In the genomic region with DNA sequence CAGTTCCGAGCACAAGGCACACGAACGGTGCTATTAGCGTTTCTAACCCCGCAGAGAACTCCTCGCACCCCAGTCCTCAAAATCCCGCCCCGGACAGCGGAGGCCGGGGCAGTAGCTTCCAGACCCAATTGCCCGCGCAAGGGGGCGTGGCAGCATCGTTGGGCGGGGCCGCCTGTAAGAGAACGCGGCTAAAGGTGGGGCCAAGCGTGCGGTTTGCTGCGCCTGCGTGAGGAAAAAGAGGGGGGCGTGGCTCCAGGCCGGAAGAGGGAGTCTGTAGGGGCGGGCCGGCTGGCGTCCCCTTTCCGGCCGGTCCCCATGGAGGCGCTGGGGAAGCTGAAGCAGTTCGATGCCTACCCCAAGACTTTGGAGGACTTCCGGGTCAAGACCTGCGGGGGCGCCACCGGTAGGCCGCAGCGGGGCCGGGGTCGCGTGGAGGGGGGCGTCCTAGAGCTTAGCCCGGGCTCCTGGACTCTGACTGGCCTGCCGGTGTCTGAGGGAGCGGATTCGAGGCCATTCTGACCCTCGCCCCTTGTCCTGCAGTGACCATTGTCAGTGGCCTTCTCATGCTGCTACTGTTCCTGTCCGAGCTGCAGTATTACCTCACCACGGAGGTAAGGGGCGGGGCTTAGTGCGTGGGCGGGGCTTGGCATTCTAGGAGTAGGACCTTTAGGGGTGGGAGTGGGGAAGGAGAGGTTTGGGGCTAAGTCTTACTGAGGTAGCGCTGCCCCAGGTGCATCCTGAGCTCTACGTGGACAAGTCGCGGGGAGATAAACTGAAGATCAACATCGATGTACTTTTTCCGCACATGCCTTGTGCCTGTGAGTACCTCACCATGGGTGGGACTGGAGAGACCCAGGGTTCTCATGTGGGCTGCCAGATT, we compare ENCODE assay signal across 8 cellular contexts. TPM values are rescaled to one million over a fixed set of nuclear protein-coding genes. Genes with fewer than 3 reads are reported as not detected.
DNase-seq lines count a peak whose midpoint lies in the region; ATAC-seq and TF ChIP-seq lines count a peak whose summit lies in the region.

A gene (plus strand): TSS at position 296 of the 880 bp plus-strand sequence. CDS start 20 bp downstream, at position 316.

- H3K9me3 ChIP-seq in ES-I3 (ENCODE audit: control insufficient read depth, insufficient read depth, low read length) (no peaks in the 10 kb centered on the region), SJSA1 (replicated peaks) (no peaks in the 10 kb centered on the region), neuronal stem cell (replicated peaks in 1 of 2; ENCODE audit: control insufficient read depth in 2 of 2, insufficient read depth in 1 of 2, low read depth in 1 of 2, low read length in 2 of 2) (no peaks in the 10 kb centered on the region), subcutaneous abdominal adipose tissue (ENCODE audit: control insufficient read depth in 5 of 5, low read length in 5 of 5) (no peaks in the 10 kb centered on the region)

- H3K23ac ChIP-seq in neuronal stem cell (ENCODE audit: low read depth, low read length, poor library complexity): peak within 1 kb of the TSS; percentile 68

- H2AK5ac ChIP-seq in neuronal stem cell (ENCODE audit: low read depth, low read length): peak within 1 kb of the TSS; percentile 65

- peak; percentile 10 for TF ChIP-seq CTCF in foreskin keratinocyte (conservative IDR thresholded peaks at IDR 0.05)

- H2BK12ac ChIP-seq in neuronal stem cell (ENCODE audit: low read length): no peak within 1 kb of the TSS

- no peak within 1 kb of the TSS for H4K8ac ChIP-seq in neuronal stem cell (ENCODE audit: low read depth, low read length)

- H2BK15ac ChIP-seq in neuronal stem cell (ENCODE audit: low read length): no peak within 1 kb of the TSS

- WGBS in neuronal stem cell (ENCODE audit: extremely low coverage in 2 of 2, insufficient read length in 2 of 2, insufficient replicate concordance in 1 of 2), 2 donors: no CpG with 5 or more reads among the region's 57 CpGs

- peak within 1 kb of the TSS; percentile 44 for H3K4ac ChIP-seq in neuronal stem cell (ENCODE audit: low read length)

- H3K4me1 ChIP-seq in ES-I3 (ENCODE audit: insufficient read depth, low read length): no peaks in the 10 kb centered on the region
- H3K4me1 ChIP-seq in SJSA1 (replicated peaks): peaks cover 6% of the 10 kb centered on the region
- no peaks in the 10 kb centered on the region for H3K4me1 ChIP-seq in foreskin keratinocyte
- peaks cover 7 to 12% of the 10 kb centered on the region in 2 donors for H3K4me1 ChIP-seq in neuronal stem cell (ENCODE audit: control insufficient read depth in 2 of 2, insufficient read depth in 1 of 2, low read depth in 1 of 2, low read length in 2 of 2)
- H3K4me1 ChIP-seq in subcutaneous abdominal adipose tissue (ENCODE audit: control insufficient read depth in 5 of 5, insufficient read depth in 5 of 5, low read length in 5 of 5): peaks cover 0 to 17% (median 15%) of the 10 kb centered on the region in 5 donors

- peaks cover 2% of the 10 kb centered on the region for H3K79me1 ChIP-seq in neuronal stem cell (ENCODE audit: low read depth, low read length)

- peak within 1 kb of the TSS; percentile 91 for H3K4me2 ChIP-seq in neuronal stem cell (ENCODE audit: insufficient read depth, low read length, poor library complexity, severe bottlenecking)

- peak within 1 kb of the TSS; percentile 62 for H3K27ac ChIP-seq in SJSA1
- peak within 1 kb of the TSS; percentile 79 for H3K27ac ChIP-seq in foreskin keratinocyte
- peak within 1 kb of the TSS; percentile 71 for H3K27ac ChIP-seq in neuronal stem cell (replicated peaks; ENCODE audit: low read length)
- H3K27ac ChIP-seq in subcutaneous abdominal adipose tissue (ENCODE audit: low read depth, low read length): peak within 1 kb of the TSS; percentile 58

- H3K27me3 ChIP-seq in SJSA1 (replicated peaks): no peaks in the 10 kb centered on the region
- no peaks in the 10 kb centered on the region for H3K27me3 ChIP-seq in foreskin keratinocyte
- no peaks in the 10 kb centered on the region for H3K27me3 ChIP-seq in neuronal stem cell (ENCODE audit: control insufficient read depth in 3 of 3, insufficient read depth in 3 of 3, low read depth in 1 of 3, low read length in 3 of 3)
- no peaks in the 10 kb centered on the region for H3K27me3 ChIP-seq in subcutaneous abdominal adipose tissue (ENCODE audit: control insufficient read depth in 5 of 5, insufficient read depth in 4 of 5, low read length in 5 of 5)

- peak within 1 kb of the TSS; percentile 79 for H3K9ac ChIP-seq in ES-I3 (ENCODE audit: low read depth, low read length)
- H3K9ac ChIP-seq in neuronal stem cell (ENCODE audit: low read depth, low read length, poor library complexity): peak within 1 kb of the TSS; percentile 95
- H3K9ac ChIP-seq in subcutaneous abdominal adipose tissue (ENCODE audit: low read length in 5 of 5): peak within 1 kb of the TSS in 4 of 5 donors; percentile 69 to 88 (median 74)

- ATAC-seq in foreskin keratinocyte: peak; percentile 96

- H3K18ac ChIP-seq in neuronal stem cell (ENCODE audit: low read length): peak within 1 kb of the TSS; percentile 94

- DNase-seq in HCEC 1CT (peak; percentile 96), MV-4-11 (lab: John Stamatoyannopoulos, UW) (peak; percentile 92), SJSA1 (ENCODE audit: low read depth in 1 of 2, low spot score in 2 of 2) (peak; percentile 93 to 98), foreskin keratinocyte (peak; percentile 59 to 81), neuronal stem cell (ENCODE audit: low spot score) (peak; percentile 97)
- DNase-seq in activated gamma-delta T cell treated with anti-CD3 and anti-CD28 coated beads, Interleukin-2, amount 50 U/mL, for 16 hours (ENCODE audit: low read depth): peak; percentile 95

- H2BK120ac ChIP-seq in neuronal stem cell (ENCODE audit: low read depth, low read length): no peak within 1 kb of the TSS

- H3K36me3 ChIP-seq in ES-I3 (ENCODE audit: insufficient read depth, low read length) (no peaks in the 10 kb centered on the region), SJSA1 (peaks cover 37% of the 10 kb centered on the region), neuronal stem cell (replicated peaks in 1 of 2; ENCODE audit: control insufficient read depth in 2 of 2, insufficient read depth in 2 of 2, low read length in 2 of 2) (peaks cover 13 to 38% of the 10 kb centered on the region in 2 donors), subcutaneous abdominal adipose tissue (ENCODE audit: control insufficient read depth in 5 of 5, insufficient read depth in 5 of 5, low read length in 5 of 5) (peaks cover 5 to 26% (median 10%) of the 10 kb centered on the region in 5 donors)

- H2AFZ ChIP-seq in neuronal stem cell (ENCODE audit: low read length): peak within 1 kb of the TSS; percentile 94

- no peak within 1 kb of the TSS for H4K91ac ChIP-seq in neuronal stem cell (ENCODE audit: low read depth, low read length, poor library complexity)

- no peak within 1 kb of the TSS for H3K14ac ChIP-seq in neuronal stem cell (ENCODE audit: low read length)

- H2BK5ac ChIP-seq in neuronal stem cell (ENCODE audit: low read length): no peak within 1 kb of the TSS

- H3K4me3 ChIP-seq in SJSA1 (peak within 1 kb of the TSS; percentile 64), neuronal stem cell (ENCODE audit: low read length in 2 of 2) (peak within 1 kb of the TSS; percentile 78 to 88), subcutaneous abdominal adipose tissue (ENCODE audit: low read depth in 1 of 5, low read length in 5 of 5) (peak within 1 kb of the TSS; percentile 86 to 95 (median 92))

RNA-seq across cellular contexts. Expression of the gene that starts here (rescaled TPM):
- 273 and 290 TPM in 2 replicates for total RNA-seq in SJSA1 (2014; rRNA removed; shearing (Covaris generic))
- 168 and 180 TPM in 2 replicates for total RNA-seq in foreskin keratinocyte
- 181 and 191 TPM in 2 replicates for polyA plus RNA-seq in foreskin keratinocyte
- polyA plus RNA-seq in neuronal stem cell (2013, experiment 1 of 2): 177 TPM
- polyA plus RNA-seq in neuronal stem cell (2013, experiment 2 of 2): 162 TPM

Comparison
In these comparisons a context has a peak if more than half of its experiments do, and no peak if none do; other contexts are left out.
1. Peak in every context shown above with its lines: DNase-seq, ATAC-seq, H3K4me3 ChIP-seq and H3K27ac ChIP-seq.